Comparison of ENCODE assay signal across 8 cellular contexts in genomic region chr16:87391324-87391949, GRCh38. TPM values are rescaled to one million over a fixed set of nuclear protein-coding genes. Genes with fewer than 3 reads are reported as not detected.
DNase-seq lines count a peak whose midpoint lies in the region; ATAC-seq and TF ChIP-seq lines count a peak whose summit lies in the region.

No MANE protein-coding gene starts in this region.

- no peak for TF ChIP-seq CTCF in MCF 10A (IDR thresholded peaks at IDR 0.05; ENCODE audit: unreplicated experiment)

- peak overlapping the region; percentile 98 for H3K27ac ChIP-seq in substantia nigra (ENCODE audit: low read depth, low read length, poor library complexity, severe bottlenecking)

- POLR2A ChIA-PET in MCF 10A (lab: Yijun Ruan, JAX), result interaction anchor here (0.7 to 4.3 kb wide), 3 partner anchors 9 to 762 kb away, joined by 3 to 101 read pairs (median 12); partner anchors contain the start of gene FBXO31
- POLR2A ChIA-PET in HEK293T (lab: Yijun Ruan, JAX), result no interaction called here

- no peaks in the 10 kb centered on the region for H3K27me3 Mint-ChIP-seq in activated T-cell treated with anti-CD3 and anti-CD28 coated beads, Interleukin-2, amount 50 U/mL, for 24 hours
- no peaks in the 10 kb centered on the region for H3K27me3 Mint-ChIP-seq in MCF 10A (ENCODE audit: insufficient read depth, unreplicated experiment)

- H3K36me3 Mint-ChIP-seq in activated T-cell treated with anti-CD3 and anti-CD28 coated beads, Interleukin-2, amount 50 U/mL, for 24 hours (ENCODE audit: low read depth), result peaks cover 22% of the 10 kb centered on the region
- peaks cover 34% of the 10 kb centered on the region for H3K36me3 Mint-ChIP-seq in MCF 10A (ENCODE audit: insufficient read depth, unreplicated experiment)

- no peaks in the 10 kb centered on the region for H3K9me3 Mint-ChIP-seq in activated T-cell treated with anti-CD3 and anti-CD28 coated beads, Interleukin-2, amount 50 U/mL, for 24 hours
- no peaks in the 10 kb centered on the region for H3K9me3 Mint-ChIP-seq in MCF 10A (ENCODE audit: unreplicated experiment)

- intact Hi-C loops in MCF 10A (cut with micrococcal nuclease) (no loop called here), left colon (cut with DNase I, micrococcal nuclease) (loop anchor here (5.0 to 10.0 kb wide), 2 partner anchors 74 to 243 kb away; partner anchors contain the start of gene C16orf95 (in 1 of the 2))

- CTCF ChIA-PET in MCF 10A (lab: Yijun Ruan, JAX) (no interaction called here), HEK293T (lab: Yijun Ruan, JAX) (no interaction called here)

- peaks cover 60% of the 10 kb centered on the region for H3K4me1 Mint-ChIP-seq in activated T-cell treated with anti-CD3 and anti-CD28 coated beads, Interleukin-2, amount 50 U/mL, for 24 hours (ENCODE audit: low read depth)
- peaks cover 40% of the 10 kb centered on the region for H3K4me1 Mint-ChIP-seq in MCF 10A (ENCODE audit: insufficient read depth, unreplicated experiment)

- DNase-seq in activated T-cell treated with anti-CD3 and anti-CD28 coated beads, Interleukin-2, amount 50 U/mL, for 24 hours, result no peak
- DNase-seq in activated T-cell treated with anti-CD3 and anti-CD28 coated beads, Interleukin-2, amount 50 U/mL, for 48 hours, result no peak
- peak; percentile 40 for DNase-seq in LoVo (ENCODE audit: low spot score)
- peak; percentile 33 for DNase-seq in MCF 10A (ENCODE audit: unreplicated experiment)
- DNase-seq in left colon, result peak; percentile 62 to 75
- DNase-seq in substantia nigra (lab: John Stamatoyannopoulos, UW), result peak in 32 of 49 donors; percentile 33 to 81 (median 65)
- DNase-seq in HEK293T (ENCODE audit: extremely low spot score), result no peak
- no peak for DNase-seq in NCI-H187 (lab: John Stamatoyannopoulos, UW)

- peak; percentile 15 for ATAC-seq in left colon

- BruUV-seq in MCF 10A (replicated peaks; lab: Mats Ljungman, UMichigan), result TSS peak; percentile 75

- H3K27ac Mint-ChIP-seq in activated T-cell treated with anti-CD3 and anti-CD28 coated beads, Interleukin-2, amount 50 U/mL, for 24 hours, result peak overlapping the region; percentile 95
- H3K27ac Mint-ChIP-seq in MCF 10A (ENCODE audit: low read depth, unreplicated experiment), result peak overlapping the region; percentile 79

- H3K4me3 Mint-ChIP-seq in activated T-cell treated with anti-CD3 and anti-CD28 coated beads, Interleukin-2, amount 50 U/mL, for 24 hours, result peak overlapping the region; percentile 81
- peak overlapping the region; percentile 74 for H3K4me3 Mint-ChIP-seq in MCF 10A (ENCODE audit: unreplicated experiment)

TF ChIP-seq in HEK293T, 16 proteins besides CTCF, POLR2A, EP300 and RAD21:
- TF ChIP-seq PKNOX1 (IDR thresholded peaks at IDR 0.05) (no peak), SP1 (IDR thresholded peaks at IDR 0.05) (no peak), BHLHE40 (IDR thresholded peaks at IDR 0.05; ENCODE audit: borderline replicate concordance) (no peak), HDGF (IDR thresholded peaks at IDR 0.05; ENCODE audit: borderline replicate concordance) (no peak), NFRKB (IDR thresholded peaks at IDR 0.05) (no peak), FOXA1 (IDR thresholded peaks at IDR 0.05) (no peak), ARNT (IDR thresholded peaks at IDR 0.05) (no peak), LEF1 (IDR thresholded peaks at IDR 0.05; ENCODE audit: borderline replicate concordance) (no peak), ZNF384 (IDR thresholded peaks at IDR 0.05) (no peak), ELF4 (IDR thresholded peaks at IDR 0.05) (no peak), FOXK2 (IDR thresholded peaks at IDR 0.05) (no peak), FOXM1 (IDR thresholded peaks at IDR 0.05; ENCODE audit: borderline replicate concordance) (no peak), CTBP1 (IDR thresholded peaks at IDR 0.05; ENCODE audit: borderline replicate concordance) (no peak), SUZ12 (IDR thresholded peaks at IDR 0.05) (no peak), L3MBTL2 (conservative IDR thresholded peaks at IDR 0.05) (no peak)

RNA-seq across cellular contexts. Expression of gene MAP1LC3B, which starts 0.7 kb away (rescaled TPM):
- total RNA-seq in MCF 10A (2022), result 271 and 348 TPM in 2 replicates
- total RNA-seq in left colon, result 10 to 100 TPM; 64.5 to 88.0 TPM

RNA-seq across cellular contexts. Expression of gene FBXO31, which starts 7.9 kb away (rescaled TPM):
- total RNA-seq in MCF 10A (2022) (43.2 and 53.9 TPM in 2 replicates), left colon (10 to 100 TPM; 57.5 to 79.8 TPM)

Comparison
In these comparisons a context has a peak if more than half of its experiments do, and no peak if none do; other contexts are left out.
1. DNase-seq: peak in LoVo (single experiment), MCF 10A (single experiment), left colon (2 of 2) and substantia nigra (32 of 49); none in activated T-cell treated with anti-CD3 and anti-CD28 coated beads, Interleukin-2, amount 50 U/mL, for 24 hours (single experiment), activated T-cell treated with anti-CD3 and anti-CD28 coated beads, Interleukin-2, amount 50 U/mL, for 48 hours (0 of 2), HEK293T (single experiment) and NCI-H187 (0 of 2).